1 cellular context compared by ENCODE assay signal in the genomic region with DNA sequence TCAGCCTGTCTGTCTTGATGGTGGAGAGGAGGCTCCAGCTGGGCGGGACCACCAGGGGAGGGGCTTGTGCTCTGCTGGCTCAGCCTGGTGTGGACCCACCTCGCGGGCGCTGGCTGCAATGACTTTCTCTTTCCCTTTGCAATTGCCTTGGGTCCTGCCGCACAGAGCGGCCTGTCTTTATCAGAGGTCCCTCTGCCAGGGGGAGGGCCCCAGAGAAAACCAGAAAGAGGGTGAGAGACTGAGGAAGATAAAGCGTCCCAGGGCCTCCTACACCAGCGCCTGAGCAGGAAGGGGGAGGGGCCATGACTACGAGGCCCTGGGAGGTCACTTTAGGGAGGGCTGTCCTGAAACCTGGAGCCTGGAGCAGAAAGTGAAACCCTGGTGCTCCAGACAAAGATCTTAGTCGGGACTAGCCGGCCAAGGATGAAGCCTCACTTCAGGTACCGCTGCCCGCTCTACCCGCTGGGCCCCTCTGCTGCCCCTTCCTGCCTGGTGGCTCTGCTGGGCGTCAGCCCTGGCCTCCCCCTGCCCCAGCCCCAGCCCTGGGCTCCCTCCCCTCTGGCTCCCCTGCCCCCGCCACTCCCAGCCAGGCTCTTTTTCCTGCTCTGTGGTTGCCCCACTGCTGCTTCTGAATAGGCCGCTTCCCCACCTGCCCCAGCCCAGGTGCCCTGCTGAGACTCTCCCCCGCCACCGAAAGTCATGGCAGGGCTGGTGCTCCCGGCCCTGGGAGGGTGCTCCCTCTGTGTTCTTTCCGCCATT.
TF ChIP-seq lines count a peak whose summit lies in the region.

TSS of gene APOBEC3F (plus strand) at position 327 of the 759 bp plus-strand sequence. CDS start at position 424, 97 bp downstream.

TF ChIP-seq in HepG2, 621 proteins besides CTCF, POLR2A, EP300 and RAD21 (continued from another document):
- TF ChIP-seq, protein P1, sequence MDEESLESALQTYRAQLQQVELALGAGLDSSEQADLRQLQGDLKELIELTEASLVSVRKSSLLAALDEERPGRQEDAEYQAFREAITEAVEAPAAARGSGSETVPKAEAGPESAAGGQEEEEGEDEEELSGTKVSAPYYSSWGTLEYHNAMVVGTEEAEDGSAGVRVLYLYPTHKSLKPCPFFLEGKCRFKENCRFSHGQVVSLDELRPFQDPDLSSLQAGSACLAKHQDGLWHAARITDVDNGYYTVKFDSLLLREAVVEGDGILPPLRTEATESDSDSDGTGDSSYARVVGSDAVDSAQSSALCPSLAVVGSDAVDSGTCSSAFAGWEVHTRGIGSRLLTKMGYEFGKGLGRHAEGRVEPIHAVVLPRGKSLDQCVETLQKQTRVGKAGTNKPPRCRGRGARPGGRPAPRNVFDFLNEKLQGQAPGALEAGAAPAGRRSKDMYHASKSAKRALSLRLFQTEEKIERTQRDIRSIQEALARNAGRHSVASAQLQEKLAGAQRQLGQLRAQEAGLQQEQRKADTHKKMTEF (CRISPR knock-in tag; IDR thresholded peaks at IDR 0.05) = peak; percentile 41; the same call in 1 of the 2 replicates
- peak; percentile 71 for TF ChIP-seq ZFY (CRISPR knock-in tag; IDR thresholded peaks at IDR 0.05)
- 0 out of 2 replicates have a peak, but pooled peaks have one; percentile 13 for TF ChIP-seq TFAP4 (IDR thresholded peaks at IDR 0.05; ENCODE audit: borderline replicate concordance, low read depth)
